ENCODE assay signal across 16 cellular contexts in the genomic region with DNA sequence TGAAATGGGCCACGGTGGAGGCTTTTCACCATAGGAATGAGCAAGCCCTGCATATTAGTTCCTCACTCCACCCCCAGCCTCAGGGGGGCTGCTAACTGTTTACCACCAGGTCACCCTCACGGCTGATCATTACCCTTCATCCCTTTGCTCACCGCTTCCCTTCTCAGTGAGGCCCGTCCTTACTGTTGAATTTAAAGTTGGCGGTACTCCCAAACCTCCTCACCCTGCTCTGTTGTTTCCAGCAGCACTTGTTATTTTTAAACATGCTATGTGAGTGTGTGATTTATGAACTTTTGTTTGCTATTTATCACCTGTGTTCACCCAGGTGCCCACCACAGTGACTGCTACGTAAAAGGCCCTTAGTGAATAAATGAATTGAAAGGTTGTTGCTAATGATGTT.
A peak's percentile ranks its signal among the peaks of the same experiment; 100 is the strongest.
DNase-seq lines count a peak whose midpoint lies in the region; ATAC-seq and TF ChIP-seq lines count a peak whose summit lies in the region.
"Had no signal": no experiment of that assay in that cellular context is flagged by ENCODE, and none has a peak within 500 bp of the region (broad histone marks: within the 10 kb centered on the region; RNA-seq: fewer than 3 reads in every experiment).

No MANE protein-coding gene starts in this region.

- H3K4me3 Mint-ChIP-seq in T-helper 2 cell treated with Interferon-gamma antibody and Interleukin-4, amounts not matched to agents 5 μg/mL and 100 μg/mL, for 36 hours, result no peak overlapping the region
- H3K4me3 Mint-ChIP-seq in activated T-helper 17 cell treated with anti-CD3 and anti-CD28 coated beads, Interleukin-2, amount 50 U/mL, for 72 hours, result no peak overlapping the region
- H3K4me3 Mint-ChIP-seq in natural killer cell, result no peak overlapping the region

- no peaks in the 10 kb centered on the region for H3K27me3 ChIP-seq in lower lobe of right lung (ENCODE audit: low read depth)
- no peaks in the 10 kb centered on the region for H3K27me3 ChIP-seq in HAP-1 (ENCODE audit: low read depth)
- H3K27me3 ChIP-seq: BLaER1 had no signal

- in situ Hi-C loops in HAP-1 (cut with MboI; ENCODE audit: low sequenced_read_pairs), result no loop called here

- peak overlapping the region; percentile 32 for H3K27ac ChIP-seq in lower lobe of right lung
- H3K27ac ChIP-seq: BLaER1 had no signal

- no peak for DNase-seq in T-helper 2 cell treated with Interferon-gamma antibody and Interleukin-4, amounts not matched to agents 5 μg/mL and 100 μg/mL, for 36 hours (ENCODE audit: low spot score)
- DNase-seq in T-helper 2 cell, result no peak
- peak; percentile 57 for DNase-seq in NCI-H1105 (lab: John Stamatoyannopoulos, UW)
- no peak for DNase-seq in lower lobe of right lung
- DNase-seq in natural killer cell, result no peak
- DNase-seq in HAP-1 (ENCODE audit: low spot score in 2 of 2), result no peak
- no peak for DNase-seq in inferior parietal cortex (ENCODE audit: extremely low spot score)
- DNase-seq: CD4-positive, alpha-beta memory T cell; KBM-7; NCI-H226; NCI-H524; NK-92 treated with Interleukin-12 subunit alpha and Interleukin-12 subunit beta, amount 100 ng/mL, for 24 hours; SK-N-SH had no signal

- intact Hi-C loops in lower lobe of right lung (cut with DNase I), result no loop called here
- intact Hi-C loops in natural killer cell (cut with micrococcal nuclease), result no loop called here

- H3K9me3 ChIP-seq in lower lobe of right lung (no peaks in the 10 kb centered on the region), HAP-1 (no peaks in the 10 kb centered on the region)
- H3K9me3 ChIP-seq: BLaER1, SK-N-SH had no signal

- H3K27ac Mint-ChIP-seq in T-helper 2 cell treated with Interferon-gamma antibody and Interleukin-4, amounts not matched to agents 5 μg/mL and 100 μg/mL, for 36 hours, result peak overlapping the region; percentile 8
- peak overlapping the region; percentile 19 for H3K27ac Mint-ChIP-seq in activated T-helper 17 cell treated with anti-CD3 and anti-CD28 coated beads, Interleukin-2, amount 50 U/mL, for 72 hours
- peak overlapping the region in 1 of 2 donors; percentile 67 for H3K27ac Mint-ChIP-seq in natural killer cell

- H3K4me3 ChIP-seq in lower lobe of right lung (no peak overlapping the region), HAP-1 (no peak overlapping the region)
- H3K4me3 ChIP-seq: BLaER1 had no signal

- peaks cover 26% of the 10 kb centered on the region for H3K4me1 Mint-ChIP-seq in T-helper 2 cell treated with Interferon-gamma antibody and Interleukin-4, amounts not matched to agents 5 μg/mL and 100 μg/mL, for 36 hours (ENCODE audit: low read depth)
- H3K4me1 Mint-ChIP-seq in activated T-helper 17 cell treated with anti-CD3 and anti-CD28 coated beads, Interleukin-2, amount 50 U/mL, for 72 hours, result peaks cover 9% of the 10 kb centered on the region
- peaks cover 13 to 25% of the 10 kb centered on the region in 2 donors for H3K4me1 Mint-ChIP-seq in natural killer cell

- H3K4me1 ChIP-seq in lower lobe of right lung (no peaks in the 10 kb centered on the region), HAP-1 (no peaks in the 10 kb centered on the region; the same call in 1 of the 2 replicates)
- H3K4me1 ChIP-seq: BLaER1 had no signal

- no peaks in the 10 kb centered on the region for H3K36me3 ChIP-seq in lower lobe of right lung
- H3K36me3 ChIP-seq in HAP-1 (replicated peaks), result no peaks in the 10 kb centered on the region
- H3K36me3 ChIP-seq: BLaER1 had no signal

- TF ChIP-seq CTCF in lower lobe of right lung (IDR thresholded peaks at IDR 0.05), result no peak
- TF ChIP-seq CTCF in natural killer cell (IDR thresholded peaks at IDR 0.05), result no peak

- ATAC-seq in activated T-helper 17 cell treated with anti-CD3 and anti-CD28 coated beads, Interleukin-2, amount 50 U/mL, for 72 hours (replicated peaks), result no peak
- no peak for ATAC-seq in lower lobe of right lung
- ATAC-seq in natural killer cell, result no peak

- peaks cover 3% of the 10 kb centered on the region for H3K36me3 Mint-ChIP-seq in T-helper 2 cell treated with Interferon-gamma antibody and Interleukin-4, amounts not matched to agents 5 μg/mL and 100 μg/mL, for 36 hours (ENCODE audit: low read depth)
- peaks cover 21% of the 10 kb centered on the region for H3K36me3 Mint-ChIP-seq in activated T-helper 17 cell treated with anti-CD3 and anti-CD28 coated beads, Interleukin-2, amount 50 U/mL, for 72 hours (ENCODE audit: low read depth)
- no peaks in the 10 kb centered on the region for H3K36me3 Mint-ChIP-seq in natural killer cell

- no peaks in the 10 kb centered on the region for H3K27me3 Mint-ChIP-seq in T-helper 2 cell treated with Interferon-gamma antibody and Interleukin-4, amounts not matched to agents 5 μg/mL and 100 μg/mL, for 36 hours (ENCODE audit: low read depth)
- no peaks in the 10 kb centered on the region for H3K27me3 Mint-ChIP-seq in activated T-helper 17 cell treated with anti-CD3 and anti-CD28 coated beads, Interleukin-2, amount 50 U/mL, for 72 hours
- H3K27me3 Mint-ChIP-seq in natural killer cell (ENCODE audit: low read depth in 2 of 2), result no peaks in the 10 kb centered on the region
- H3K27me3 Mint-ChIP-seq: CD4-positive, alpha-beta memory T cell had no signal

- H3K9me3 Mint-ChIP-seq in T-helper 2 cell treated with Interferon-gamma antibody and Interleukin-4, amounts not matched to agents 5 μg/mL and 100 μg/mL, for 36 hours, result no peaks in the 10 kb centered on the region
- H3K9me3 Mint-ChIP-seq in activated T-helper 17 cell treated with anti-CD3 and anti-CD28 coated beads, Interleukin-2, amount 50 U/mL, for 72 hours, result no peaks in the 10 kb centered on the region
- no peaks in the 10 kb centered on the region for H3K9me3 Mint-ChIP-seq in natural killer cell
- H3K9me3 Mint-ChIP-seq: CD4-positive, alpha-beta memory T cell; HFFc6 had no signal
